Comparison of ENCODE assay signal across 1 cellular context in the genomic region with DNA sequence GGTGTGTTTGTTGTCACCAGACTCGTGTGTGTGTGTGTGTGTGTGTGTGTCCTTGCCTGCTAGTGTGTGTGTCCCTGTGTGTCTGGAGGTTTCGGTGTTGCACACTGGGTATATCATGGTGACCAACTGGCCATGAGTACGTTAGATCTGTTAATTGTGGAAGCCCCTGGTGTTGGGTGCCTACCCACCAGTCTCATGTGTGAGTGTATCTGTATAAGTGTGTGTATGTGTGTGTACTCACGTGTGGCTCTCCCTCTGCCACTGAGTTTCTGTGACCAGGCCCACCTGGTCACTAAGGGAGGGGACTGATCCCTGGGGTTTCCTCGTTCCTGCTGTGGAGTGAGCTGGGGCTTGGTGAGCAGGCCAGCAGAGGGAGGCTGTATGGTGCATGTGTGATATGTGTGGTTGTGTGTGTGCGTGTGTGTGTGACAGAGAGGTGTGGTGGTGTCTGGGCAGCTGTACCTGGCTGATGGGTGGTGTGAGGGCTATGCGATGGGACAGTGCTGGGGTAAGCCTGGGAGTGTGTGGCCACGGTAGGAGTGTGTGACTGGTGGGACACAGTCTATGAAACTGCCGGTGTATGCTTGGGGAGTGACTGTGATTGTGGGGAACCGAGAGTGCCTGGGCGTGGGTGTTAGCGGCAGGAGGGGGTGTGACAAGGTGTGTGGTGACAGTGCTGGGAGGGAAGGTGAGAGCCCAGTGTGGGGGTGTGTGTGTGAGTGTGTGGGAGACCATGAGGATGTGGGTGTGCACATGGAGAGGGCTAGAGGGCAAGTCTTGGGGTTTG.
A peak's percentile ranks its signal among the peaks of the same experiment; 100 is the strongest.
TF ChIP-seq lines count a peak whose summit lies in the region.

No MANE protein-coding gene starts in this region.

TF ChIP-seq in GM12878, 131 proteins besides CTCF, POLR2A, EP300 and RAD21 (continued from another document):
- TF ChIP-seq, protein P1, sequence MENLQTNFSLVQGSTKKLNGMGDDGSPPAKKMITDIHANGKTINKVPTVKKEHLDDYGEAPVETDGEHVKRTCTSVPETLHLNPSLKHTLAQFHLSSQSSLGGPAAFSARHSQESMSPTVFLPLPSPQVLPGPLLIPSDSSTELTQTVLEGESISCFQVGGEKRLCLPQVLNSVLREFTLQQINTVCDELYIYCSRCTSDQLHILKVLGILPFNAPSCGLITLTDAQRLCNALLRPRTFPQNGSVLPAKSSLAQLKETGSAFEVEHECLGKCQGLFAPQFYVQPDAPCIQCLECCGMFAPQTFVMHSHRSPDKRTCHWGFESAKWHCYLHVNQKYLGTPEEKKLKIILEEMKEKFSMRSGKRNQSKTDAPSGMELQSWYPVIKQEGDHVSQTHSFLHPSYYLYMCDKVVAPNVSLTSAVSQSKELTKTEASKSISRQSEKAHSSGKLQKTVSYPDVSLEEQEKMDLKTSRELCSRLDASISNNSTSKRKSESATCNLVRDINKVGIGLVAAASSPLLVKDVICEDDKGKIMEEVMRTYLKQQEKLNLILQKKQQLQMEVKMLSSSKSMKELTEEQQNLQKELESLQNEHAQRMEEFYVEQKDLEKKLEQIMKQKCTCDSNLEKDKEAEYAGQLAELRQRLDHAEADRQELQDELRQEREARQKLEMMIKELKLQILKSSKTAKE (IDR thresholded peaks at IDR 0.05; ENCODE audit: low read depth, poor library complexity, severe bottlenecking): peak; percentile 7
- TF ChIP-seq, protein P2, sequence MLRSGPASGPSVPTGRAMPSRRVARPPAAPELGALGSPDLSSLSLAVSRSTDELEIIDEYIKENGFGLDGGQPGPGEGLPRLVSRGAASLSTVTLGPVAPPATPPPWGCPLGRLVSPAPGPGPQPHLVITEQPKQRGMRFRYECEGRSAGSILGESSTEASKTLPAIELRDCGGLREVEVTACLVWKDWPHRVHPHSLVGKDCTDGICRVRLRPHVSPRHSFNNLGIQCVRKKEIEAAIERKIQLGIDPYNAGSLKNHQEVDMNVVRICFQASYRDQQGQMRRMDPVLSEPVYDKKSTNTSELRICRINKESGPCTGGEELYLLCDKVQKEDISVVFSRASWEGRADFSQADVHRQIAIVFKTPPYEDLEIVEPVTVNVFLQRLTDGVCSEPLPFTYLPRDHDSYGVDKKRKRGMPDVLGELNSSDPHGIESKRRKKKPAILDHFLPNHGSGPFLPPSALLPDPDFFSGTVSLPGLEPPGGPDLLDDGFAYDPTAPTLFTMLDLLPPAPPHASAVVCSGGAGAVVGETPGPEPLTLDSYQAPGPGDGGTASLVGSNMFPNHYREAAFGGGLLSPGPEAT (IDR thresholded peaks at IDR 0.05; ENCODE audit: low read depth): 0 out of 2 replicates have a peak, but pooled peaks have one; percentile 36
- TF ChIP-seq IRF4 (IDR thresholded peaks at IDR 0.05; ENCODE audit: low read depth, low read length) (peak; percentile 84), BMI1 (IDR thresholded peaks at IDR 0.05; ENCODE audit: borderline replicate concordance) (no peak), MEF2B (IDR thresholded peaks at IDR 0.05; ENCODE audit: partially characterized antibody, poor library complexity, severe bottlenecking) (peak; percentile 47), NR2F1 (conservative IDR thresholded peaks at IDR 0.05) (peak; percentile 53; the same call in 1 of the 2 replicates), SMAD5 (IDR thresholded peaks at IDR 0.05; ENCODE audit: low read depth) (no peak), DPF2 (IDR thresholded peaks at IDR 0.05) (peak; percentile 61), MTA2 (IDR thresholded peaks at IDR 0.05; ENCODE audit: low read depth) (peak; percentile 42; the same call in 1 of the 2 replicates), POU2F2 (IDR thresholded peaks at IDR 0.05; ENCODE audit: borderline replicate concordance, low read depth, low read length) (no peak; the same call in 2 of the 3 replicates), IKZF2 (IDR thresholded peaks at IDR 0.05) (peak; percentile 56 to 64; a peak in 3 of 4 replicates), RUNX3 (IDR thresholded peaks at IDR 0.05; ENCODE audit: low read length) (peak; percentile 85), ATF7 (IDR thresholded peaks at IDR 0.05; ENCODE audit: low read depth) (peak; percentile 98), ZNF622 (IDR thresholded peaks at IDR 0.05) (no peak), SIN3A (IDR thresholded peaks at IDR 0.05; ENCODE audit: low read depth, low read length) (peak; percentile 31), SMARCA5 (IDR thresholded peaks at IDR 0.05) (no peak), PAX5 (IDR thresholded peaks at IDR 0.05; ENCODE audit: borderline replicate concordance, low read depth, low read length) (peak; percentile 46; the same call in 1 of the 2 replicates), HDGF (IDR thresholded peaks at IDR 0.05) (peak; percentile 98), IKZF1 (conservative IDR thresholded peaks at IDR 0.05) (peak; percentile 74), SMAD1 (IDR thresholded peaks at IDR 0.05; ENCODE audit: low read depth, partially characterized antibody) (no peak), JUNB (IDR thresholded peaks at IDR 0.05) (no peak), BHLHE40 (IDR thresholded peaks at IDR 0.05; ENCODE audit: borderline replicate concordance in 1 of 2, low read depth in 2 of 2, low read length in 1 of 2) (peak; percentile 45 to 47; a peak in 2 of 4 replicates), ZZZ3 (IDR thresholded peaks at IDR 0.05; ENCODE audit: control insufficient read depth, insufficient read length, low read depth) (no peak), SPI1 (IDR thresholded peaks at IDR 0.05; ENCODE audit: borderline replicate concordance, insufficient read depth, low read depth, low read length) (peak; percentile 63; the same call in 1 of the 2 replicates), KAT2A (conservative IDR thresholded peaks at IDR 0.05; ENCODE audit: control insufficient read depth, low read depth, low read length) (no peak), TBL1XR1 (IDR thresholded peaks at IDR 0.05; ENCODE audit: low read depth, low read length) (no peak), MEF2A (IDR thresholded peaks at IDR 0.05; ENCODE audit: insufficient read depth, low read depth, low read length) (no peak), CREM (IDR thresholded peaks at IDR 0.05; ENCODE audit: low read depth) (0 out of 2 replicates have a peak, but pooled peaks have one; percentile 41), NBN (IDR thresholded peaks at IDR 0.05) (peak; percentile 83; the same call in 1 of the 2 replicates), SMC3 (IDR thresholded peaks at IDR 0.05; ENCODE audit: borderline replicate concordance, low read length) (no peak), EED (IDR thresholded peaks at IDR 0.05; ENCODE audit: low read depth) (peak; percentile 48; the same call in 1 of the 2 replicates), EGR1 (IDR thresholded peaks at IDR 0.05; ENCODE audit: borderline replicate concordance in 1 of 2, low read depth in 2 of 2, low read length in 2 of 2) (peak; percentile 70 to 99), POLR2AphosphoS5 (IDR thresholded peaks at IDR 0.05; ENCODE audit: low read length) (peak; percentile 21; the same call in 1 of the 2 replicates), FOXM1 (IDR thresholded peaks at IDR 0.05; ENCODE audit: low read depth, low read length) (no peak)
- TF ChIP-seq, protein P3, sequence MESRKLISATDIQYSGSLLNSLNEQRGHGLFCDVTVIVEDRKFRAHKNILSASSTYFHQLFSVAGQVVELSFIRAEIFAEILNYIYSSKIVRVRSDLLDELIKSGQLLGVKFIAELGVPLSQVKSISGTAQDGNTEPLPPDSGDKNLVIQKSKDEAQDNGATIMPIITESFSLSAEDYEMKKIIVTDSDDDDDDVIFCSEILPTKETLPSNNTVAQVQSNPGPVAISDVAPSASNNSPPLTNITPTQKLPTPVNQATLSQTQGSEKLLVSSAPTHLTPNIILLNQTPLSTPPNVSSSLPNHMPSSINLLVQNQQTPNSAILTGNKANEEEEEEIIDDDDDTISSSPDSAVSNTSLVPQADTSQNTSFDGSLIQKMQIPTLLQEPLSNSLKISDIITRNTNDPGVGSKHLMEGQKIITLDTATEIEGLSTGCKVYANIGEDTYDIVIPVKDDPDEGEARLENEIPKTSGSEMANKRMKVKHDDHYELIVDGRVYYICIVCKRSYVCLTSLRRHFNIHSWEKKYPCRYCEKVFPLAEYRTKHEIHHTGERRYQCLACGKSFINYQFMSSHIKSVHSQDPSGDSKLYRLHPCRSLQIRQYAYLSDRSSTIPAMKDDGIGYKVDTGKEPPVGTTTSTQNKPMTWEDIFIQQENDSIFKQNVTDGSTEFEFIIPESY (IDR thresholded peaks at IDR 0.05): no peak
- TF ChIP-seq, protein P4, sequence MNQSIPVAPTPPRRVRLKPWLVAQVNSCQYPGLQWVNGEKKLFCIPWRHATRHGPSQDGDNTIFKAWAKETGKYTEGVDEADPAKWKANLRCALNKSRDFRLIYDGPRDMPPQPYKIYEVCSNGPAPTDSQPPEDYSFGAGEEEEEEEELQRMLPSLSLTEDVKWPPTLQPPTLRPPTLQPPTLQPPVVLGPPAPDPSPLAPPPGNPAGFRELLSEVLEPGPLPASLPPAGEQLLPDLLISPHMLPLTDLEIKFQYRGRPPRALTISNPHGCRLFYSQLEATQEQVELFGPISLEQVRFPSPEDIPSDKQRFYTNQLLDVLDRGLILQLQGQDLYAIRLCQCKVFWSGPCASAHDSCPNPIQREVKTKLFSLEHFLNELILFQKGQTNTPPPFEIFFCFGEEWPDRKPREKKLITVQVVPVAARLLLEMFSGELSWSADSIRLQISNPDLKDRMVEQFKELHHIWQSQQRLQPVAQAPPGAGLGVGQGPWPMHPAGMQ (IDR thresholded peaks at IDR 0.05; ENCODE audit: borderline replicate concordance): 0 out of 2 replicates have a peak, but pooled peaks have one; percentile 24
- TF ChIP-seq, protein P5, sequence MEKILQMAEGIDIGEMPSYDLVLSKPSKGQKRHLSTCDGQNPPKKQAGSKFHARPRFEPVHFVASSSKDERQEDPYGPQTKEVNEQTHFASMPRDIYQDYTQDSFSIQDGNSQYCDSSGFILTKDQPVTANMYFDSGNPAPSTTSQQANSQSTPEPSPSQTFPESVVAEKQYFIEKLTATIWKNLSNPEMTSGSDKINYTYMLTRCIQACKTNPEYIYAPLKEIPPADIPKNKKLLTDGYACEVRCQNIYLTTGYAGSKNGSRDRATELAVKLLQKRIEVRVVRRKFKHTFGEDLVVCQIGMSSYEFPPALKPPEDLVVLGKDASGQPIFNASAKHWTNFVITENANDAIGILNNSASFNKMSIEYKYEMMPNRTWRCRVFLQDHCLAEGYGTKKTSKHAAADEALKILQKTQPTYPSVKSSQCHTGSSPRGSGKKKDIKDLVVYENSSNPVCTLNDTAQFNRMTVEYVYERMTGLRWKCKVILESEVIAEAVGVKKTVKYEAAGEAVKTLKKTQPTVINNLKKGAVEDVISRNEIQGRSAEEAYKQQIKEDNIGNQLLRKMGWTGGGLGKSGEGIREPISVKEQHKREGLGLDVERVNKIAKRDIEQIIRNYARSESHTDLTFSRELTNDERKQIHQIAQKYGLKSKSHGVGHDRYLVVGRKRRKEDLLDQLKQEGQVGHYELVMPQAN (conservative IDR thresholded peaks at IDR 0.05): peak; percentile 8; the same call in 1 of the 2 replicates
- TF ChIP-seq, protein P6, sequence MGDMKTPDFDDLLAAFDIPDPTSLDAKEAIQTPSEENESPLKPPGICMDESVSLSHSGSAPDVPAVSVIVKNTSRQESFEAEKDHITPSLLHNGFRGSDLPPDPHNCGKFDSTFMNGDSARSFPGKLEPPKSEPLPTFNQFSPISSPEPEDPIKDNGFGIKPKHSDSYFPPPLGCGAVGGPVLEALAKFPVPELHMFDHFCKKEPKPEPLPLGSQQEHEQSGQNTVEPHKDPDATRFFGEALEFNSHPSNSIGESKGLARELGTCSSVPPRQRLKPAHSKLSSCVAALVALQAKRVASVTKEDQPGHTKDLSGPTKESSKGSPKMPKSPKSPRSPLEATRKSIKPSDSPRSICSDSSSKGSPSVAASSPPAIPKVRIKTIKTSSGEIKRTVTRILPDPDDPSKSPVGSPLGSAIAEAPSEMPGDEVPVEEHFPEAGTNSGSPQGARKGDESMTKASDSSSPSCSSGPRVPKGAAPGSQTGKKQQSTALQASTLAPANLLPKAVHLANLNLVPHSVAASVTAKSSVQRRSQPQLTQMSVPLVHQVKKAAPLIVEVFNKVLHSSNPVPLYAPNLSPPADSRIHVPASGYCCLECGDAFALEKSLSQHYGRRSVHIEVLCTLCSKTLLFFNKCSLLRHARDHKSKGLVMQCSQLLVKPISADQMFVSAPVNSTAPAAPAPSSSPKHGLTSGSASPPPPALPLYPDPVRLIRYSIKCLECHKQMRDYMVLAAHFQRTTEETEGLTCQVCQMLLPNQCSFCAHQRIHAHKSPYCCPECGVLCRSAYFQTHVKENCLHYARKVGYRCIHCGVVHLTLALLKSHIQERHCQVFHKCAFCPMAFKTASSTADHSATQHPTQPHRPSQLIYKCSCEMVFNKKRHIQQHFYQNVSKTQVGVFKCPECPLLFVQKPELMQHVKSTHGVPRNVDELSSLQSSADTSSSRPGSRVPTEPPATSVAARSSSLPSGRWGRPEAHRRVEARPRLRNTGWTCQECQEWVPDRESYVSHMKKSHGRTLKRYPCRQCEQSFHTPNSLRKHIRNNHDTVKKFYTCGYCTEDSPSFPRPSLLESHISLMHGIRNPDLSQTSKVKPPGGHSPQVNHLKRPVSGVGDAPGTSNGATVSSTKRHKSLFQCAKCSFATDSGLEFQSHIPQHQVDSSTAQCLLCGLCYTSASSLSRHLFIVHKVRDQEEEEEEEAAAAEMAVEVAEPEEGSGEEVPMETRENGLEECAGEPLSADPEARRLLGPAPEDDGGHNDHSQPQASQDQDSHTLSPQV (IDR thresholded peaks at IDR 0.05): no peak
- TF ChIP-seq, protein P7, sequence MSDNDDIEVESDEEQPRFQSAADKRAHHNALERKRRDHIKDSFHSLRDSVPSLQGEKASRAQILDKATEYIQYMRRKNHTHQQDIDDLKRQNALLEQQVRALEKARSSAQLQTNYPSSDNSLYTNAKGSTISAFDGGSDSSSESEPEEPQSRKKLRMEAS (IDR thresholded peaks at IDR 0.05; ENCODE audit: low read depth, low read length): peak; percentile 22; the same call in 1 of the 2 replicates
- TF ChIP-seq, protein P8, sequence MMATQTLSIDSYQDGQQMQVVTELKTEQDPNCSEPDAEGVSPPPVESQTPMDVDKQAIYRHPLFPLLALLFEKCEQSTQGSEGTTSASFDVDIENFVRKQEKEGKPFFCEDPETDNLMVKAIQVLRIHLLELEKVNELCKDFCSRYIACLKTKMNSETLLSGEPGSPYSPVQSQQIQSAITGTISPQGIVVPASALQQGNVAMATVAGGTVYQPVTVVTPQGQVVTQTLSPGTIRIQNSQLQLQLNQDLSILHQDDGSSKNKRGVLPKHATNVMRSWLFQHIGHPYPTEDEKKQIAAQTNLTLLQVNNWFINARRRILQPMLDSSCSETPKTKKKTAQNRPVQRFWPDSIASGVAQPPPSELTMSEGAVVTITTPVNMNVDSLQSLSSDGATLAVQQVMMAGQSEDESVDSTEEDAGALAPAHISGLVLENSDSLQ (IDR thresholded peaks at IDR 0.05): peak; percentile 28
- TF ChIP-seq, protein P9, sequence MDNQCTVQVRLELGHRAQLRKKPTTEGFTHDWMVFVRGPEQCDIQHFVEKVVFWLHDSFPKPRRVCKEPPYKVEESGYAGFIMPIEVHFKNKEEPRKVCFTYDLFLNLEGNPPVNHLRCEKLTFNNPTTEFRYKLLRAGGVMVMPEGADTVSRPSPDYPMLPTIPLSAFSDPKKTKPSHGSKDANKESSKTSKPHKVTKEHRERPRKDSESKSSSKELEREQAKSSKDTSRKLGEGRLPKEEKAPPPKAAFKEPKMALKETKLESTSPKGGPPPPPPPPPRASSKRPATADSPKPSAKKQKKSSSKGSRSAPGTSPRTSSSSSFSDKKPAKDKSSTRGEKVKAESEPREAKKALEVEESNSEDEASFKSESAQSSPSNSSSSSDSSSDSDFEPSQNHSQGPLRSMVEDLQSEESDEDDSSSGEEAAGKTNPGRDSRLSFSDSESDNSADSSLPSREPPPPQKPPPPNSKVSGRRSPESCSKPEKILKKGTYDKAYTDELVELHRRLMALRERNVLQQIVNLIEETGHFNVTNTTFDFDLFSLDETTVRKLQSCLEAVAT (IDR thresholded peaks at IDR 0.05): peak; percentile 80
TF ChIP-seq in GM12878: peak in this region for 27.
